ENCODE assay signal across 1 cellular context in the genomic region with DNA sequence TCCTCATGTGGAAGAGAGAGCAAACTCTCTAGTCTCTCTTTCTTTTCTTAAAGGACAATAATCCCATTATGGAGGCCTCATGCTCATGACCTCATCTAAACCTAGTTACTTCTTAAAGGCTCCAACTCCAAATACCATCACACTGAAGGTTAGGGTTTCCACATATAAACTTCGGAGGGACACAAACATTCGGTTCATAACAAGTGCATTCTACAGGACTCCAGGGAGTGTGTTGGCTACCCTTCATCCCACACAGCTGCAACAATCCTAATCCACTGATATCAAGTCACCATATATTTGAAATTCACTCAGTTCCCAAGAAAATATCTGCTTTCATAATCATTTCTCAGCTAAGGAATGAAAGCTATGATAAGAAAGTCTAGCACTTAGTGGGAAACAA.
TF ChIP-seq lines count a peak whose summit lies in the region.

No MANE protein-coding gene starts in this region.

TF ChIP-seq in SK-N-SH treated with all-trans-retinoic acid at 6 μM for 48 hours, 23 proteins besides CTCF, POLR2A, EP300 and RAD21 (continued from another document):
- no peak for TF ChIP-seq ZNF565 (CRISPR knock-in tag; conservative IDR thresholded peaks at IDR 0.05; ENCODE audit: low read depth)
